ENCODE assay signal across 25 cellular contexts in genomic region chr7:227940-228339, GRCh38. TPM values are rescaled to one million over a fixed set of nuclear protein-coding genes. Genes with fewer than 3 reads are reported as not detected.
DNase-seq lines count a peak whose midpoint lies in the region; ATAC-seq and TF ChIP-seq lines count a peak whose summit lies in the region.
"Had no signal": no experiment of that assay in that cellular context is flagged by ENCODE, and none has a peak within 500 bp of the region (broad histone marks: within the 10 kb centered on the region; RNA-seq: fewer than 3 reads in every experiment).

No MANE protein-coding gene starts in this region.

- no peak for ATAC-seq in HG03571 (IDR thresholded peaks at IDR 0.05; ENCODE audit: unreplicated experiment)
- ATAC-seq: activated CD4-positive, alpha-beta T cell treated with anti-CD3 and anti-CD28 coated beads for 36 hours; activated naive CD8-positive, alpha-beta T cell treated with anti-CD3 and anti-CD28 coated beads, Interleukin-2, amount 50 U/mL, for 24 hours; body of pancreas; stimulated activated naive CD8-positive, alpha-beta T cell treated with anti-CD3 and anti-CD28 coated beads, Interleukin-15, amount 100 ng/mL, for 72 hours had no signal

- no peak for TF ChIP-seq CTCF in breast epithelium (IDR thresholded peaks at IDR 0.05)
- no peak for TF ChIP-seq CTCF in MCF 10A (IDR thresholded peaks at IDR 0.05; ENCODE audit: unreplicated experiment)
- no peak for TF ChIP-seq CTCF in sigmoid colon (IDR thresholded peaks at IDR 0.05)
- no peak for TF ChIP-seq CTCF in type B pancreatic cell (conservative IDR thresholded peaks at IDR 0.05)

- intact Hi-C loops in breast epithelium (cut with DNase I; ENCODE audit: low total_unique reads): no loop called here
- intact Hi-C loops in MCF 10A (cut with micrococcal nuclease): no loop called here
- intact Hi-C loops in sigmoid colon (cut with DNase I): no loop called here

- CTCF ChIA-PET in MCF 10A (lab: Yijun Ruan, JAX): interaction anchor here (0.6 kb wide), 1 partner anchor 10 kb away, joined by 3 read pairs; no protein-coding TSS in a partner anchor

- H3K27me3 Mint-ChIP-seq in MCF 10A (ENCODE audit: insufficient read depth, unreplicated experiment): no peaks in the 10 kb centered on the region
- H3K27me3 Mint-ChIP-seq in type B pancreatic cell: peaks cover 4% of the 10 kb centered on the region
- H3K27me3 Mint-ChIP-seq: activated CD4-positive, alpha-beta T cell treated with anti-CD3 and anti-CD28 coated beads for 36 hours; activated naive CD8-positive, alpha-beta T cell treated with anti-CD3 and anti-CD28 coated beads, Interleukin-2, amount 50 U/mL, for 24 hours; stimulated activated naive CD8-positive, alpha-beta T cell treated with anti-CD3 and anti-CD28 coated beads, Interleukin-15, amount 100 ng/mL, for 72 hours had no signal

- H3K4me1 ChIP-seq in breast epithelium (peaks cover 11 to 27% of the 10 kb centered on the region in 2 donors), sigmoid colon (peaks cover 0 to 68% (median 52%) of the 10 kb centered on the region in 4 donors)
- H3K4me1 ChIP-seq: body of pancreas had no signal

- no peak for DNase-seq in breast epithelium (ENCODE audit: low spot score in 2 of 2)
- no peak for DNase-seq in MCF 10A (ENCODE audit: unreplicated experiment)
- no peak for DNase-seq in sigmoid colon
- no peak for DNase-seq in NK-92 treated with Interleukin-12 subunit alpha and Interleukin-12 subunit beta, amount 100 ng/mL, for 24 hours (lab: John Stamatoyannopoulos, UW)
- no peak for DNase-seq in type B pancreatic cell (ENCODE audit: extremely low spot score, unreplicated experiment)
- DNase-seq in superior temporal gyrus (ENCODE audit: extremely low spot score): no peak
- DNase-seq: activated CD4-positive, alpha-beta T cell treated with anti-CD3 and anti-CD28 coated beads for 36 hours; activated gamma-delta T cell treated with Interleukin-2 at 50 U/mL for 16 hours; activated naive CD8-positive, alpha-beta T cell treated with anti-CD3 and anti-CD28 coated beads, Interleukin-2, amount 50 U/mL, for 24 hours; activated T-cell treated with anti-CD3 and anti-CD28 coated beads, Interleukin-2, amount 50 U/mL, for 24 hours; body of pancreas; CD4-positive, alpha-beta memory T cell; DMS 273 treated with DMSO at 0.1 percent for 48 hours; heart right ventricle; HFFc6; NCI-H2171 treated with DMSO at 0.1 percent for 48 hours; NCI-H524; SHP77; small intestine; stimulated activated CD8-positive, alpha-beta memory T cell treated with anti-CD3 and anti-CD28 coated beads, Interleukin-4, amount 100 ng/mL, for 48 hours; stimulated activated naive CD8-positive, alpha-beta T cell treated with anti-CD3 and anti-CD28 coated beads, Interleukin-15, amount 100 ng/mL, for 72 hours had no signal

- BruUV-seq in MCF 10A (replicated peaks; lab: Mats Ljungman, UMichigan): no TSS peak

- H3K4me3 ChIP-seq in breast epithelium: no peak overlapping the region
- no peak overlapping the region for H3K4me3 ChIP-seq in sigmoid colon
- H3K4me3 ChIP-seq: body of pancreas, heart right ventricle had no signal

- H3K27me3 ChIP-seq in breast epithelium: no peaks in the 10 kb centered on the region
- no peaks in the 10 kb centered on the region for H3K27me3 ChIP-seq in layer of hippocampus (ENCODE audit: control insufficient read depth, insufficient read depth, low read length)
- no peaks in the 10 kb centered on the region for H3K27me3 ChIP-seq in sigmoid colon
- H3K27me3 ChIP-seq: body of pancreas, heart right ventricle had no signal

- WGBS in sigmoid colon, 2 donors: 94% methylated on average over 16 of the region's 16 CpGs

- H3K36me3 Mint-ChIP-seq in MCF 10A (ENCODE audit: insufficient read depth, unreplicated experiment) (peaks cover 2% of the 10 kb centered on the region), type B pancreatic cell (peaks cover 4% of the 10 kb centered on the region)
- H3K36me3 Mint-ChIP-seq: CD4-positive, alpha-beta memory T cell; memory B cell had no signal

- H3K4me3 Mint-ChIP-seq in MCF 10A (ENCODE audit: unreplicated experiment) (no peak overlapping the region), type B pancreatic cell (no peak overlapping the region)
- H3K4me3 Mint-ChIP-seq: activated CD4-positive, alpha-beta T cell treated with anti-CD3 and anti-CD28 coated beads for 36 hours; activated naive CD8-positive, alpha-beta T cell treated with anti-CD3 and anti-CD28 coated beads, Interleukin-2, amount 50 U/mL, for 24 hours; activated T-cell treated with anti-CD3 and anti-CD28 coated beads, Interleukin-2, amount 50 U/mL, for 24 hours; CD4-positive, alpha-beta memory T cell; HFFc6; memory B cell; stimulated activated naive CD8-positive, alpha-beta T cell treated with anti-CD3 and anti-CD28 coated beads, Interleukin-15, amount 100 ng/mL, for 72 hours had no signal

- H3K9me3 Mint-ChIP-seq in MCF 10A (ENCODE audit: unreplicated experiment) (no peaks in the 10 kb centered on the region), type B pancreatic cell (no peaks in the 10 kb centered on the region)
- H3K9me3 Mint-ChIP-seq: activated naive CD8-positive, alpha-beta T cell treated with anti-CD3 and anti-CD28 coated beads, Interleukin-2, amount 50 U/mL, for 24 hours; activated T-cell treated with anti-CD3 and anti-CD28 coated beads, Interleukin-2, amount 50 U/mL, for 24 hours; HFFc6; memory B cell; stimulated activated naive CD8-positive, alpha-beta T cell treated with anti-CD3 and anti-CD28 coated beads, Interleukin-15, amount 100 ng/mL, for 72 hours had no signal

- peaks cover 5% of the 10 kb centered on the region for H3K4me1 Mint-ChIP-seq in MCF 10A (ENCODE audit: insufficient read depth, unreplicated experiment)
- H3K4me1 Mint-ChIP-seq in type B pancreatic cell (ENCODE audit: unreplicated experiment): peaks cover 19% of the 10 kb centered on the region
- H3K4me1 Mint-ChIP-seq: activated CD4-positive, alpha-beta T cell treated with anti-CD3 and anti-CD28 coated beads for 36 hours; activated naive CD8-positive, alpha-beta T cell treated with anti-CD3 and anti-CD28 coated beads, Interleukin-2, amount 50 U/mL, for 24 hours; memory B cell; stimulated activated naive CD8-positive, alpha-beta T cell treated with anti-CD3 and anti-CD28 coated beads, Interleukin-15, amount 100 ng/mL, for 72 hours had no signal

- TF ChIP-seq POLR2A in breast epithelium (IDR thresholded peaks at IDR 0.05) (no peak), sigmoid colon (IDR thresholded peaks at IDR 0.05) (no peak)

- TF ChIP-seq EP300 in sigmoid colon (IDR thresholded peaks at IDR 0.05): no peak

- no peaks in the 10 kb centered on the region for H3K36me3 ChIP-seq in breast epithelium
- peaks cover 0 to 7% (median 0%) of the 10 kb centered on the region in 4 donors for H3K36me3 ChIP-seq in sigmoid colon

- H3K9me3 ChIP-seq in breast epithelium: no peaks in the 10 kb centered on the region
- no peaks in the 10 kb centered on the region for H3K9me3 ChIP-seq in sigmoid colon
- H3K9me3 ChIP-seq: body of pancreas, heart right ventricle had no signal

- POLR2A ChIA-PET in MCF 10A (lab: Yijun Ruan, JAX): no interaction called here

- H3K27ac Mint-ChIP-seq in MCF 10A (ENCODE audit: low read depth, unreplicated experiment): no peak overlapping the region
- H3K27ac Mint-ChIP-seq in type B pancreatic cell: no peak overlapping the region
- H3K27ac Mint-ChIP-seq: activated CD4-positive, alpha-beta T cell treated with anti-CD3 and anti-CD28 coated beads for 36 hours; activated naive CD8-positive, alpha-beta T cell treated with anti-CD3 and anti-CD28 coated beads, Interleukin-2, amount 50 U/mL, for 24 hours; activated T-cell treated with anti-CD3 and anti-CD28 coated beads, Interleukin-2, amount 50 U/mL, for 24 hours; HFFc6; memory B cell; stimulated activated naive CD8-positive, alpha-beta T cell treated with anti-CD3 and anti-CD28 coated beads, Interleukin-15, amount 100 ng/mL, for 72 hours had no signal

- H3K27ac ChIP-seq in breast epithelium (peak overlapping the region; percentile 89 to 98), layer of hippocampus (ENCODE audit: low read depth, low read length) (peak overlapping the region; percentile 31), sigmoid colon (peak overlapping the region; percentile 84 to 97 (median 94))
- H3K27ac ChIP-seq: 22Rv1, body of pancreas had no signal

RNA-seq across cellular contexts. Expression of gene FAM20C, which starts 35.6 kb away (rescaled TPM):
- total RNA-seq in breast epithelium: 10 to 100 TPM; 30.7 to 73.7 (median 71.0) TPM
- 8.8 and 14.2 TPM in 2 replicates for total RNA-seq in MCF 10A (2022)
- 10 to 100 TPM; 18.4 to 51.3 (median 23.3) TPM for total RNA-seq in sigmoid colon
- polyA plus RNA-seq in sigmoid colon: 10 to 100 TPM in 2 of 3 donors, 1 to 10 TPM in 1; 3.0 to 27.5 (median 10.4) TPM
- 17.4 and 18.1 TPM in 2 replicates for total RNA-seq in type B pancreatic cell (ENCODE audit: low replicate concordance)
- polyA plus RNA-seq: CD4-positive, alpha-beta memory T cell had no signal

Comparison
In these comparisons a context has a peak if more than half of its experiments do, and no peak if none do; other contexts are left out.
1. H3K27ac ChIP-seq: peak in every context shown above with its lines; median percentile 94 in sigmoid colon; 94 in breast epithelium; 31 in layer of hippocampus.